ENCODE assay signal across 8 cellular contexts in genomic region chr10:96588060-96588554, GRCh38. TPM values are rescaled to one million over a fixed set of nuclear protein-coding genes. Genes with fewer than 3 reads are reported as not detected.
A peak's percentile ranks its signal among the peaks of the same experiment; 100 is the strongest.
DNase-seq lines count a peak whose midpoint lies in the region; ATAC-seq, FAIRE-seq and TF ChIP-seq lines count a peak whose summit lies in the region.

No MANE protein-coding gene starts in this region.

- H3K9ac ChIP-seq in endothelial cell of umbilical vein (replicated peaks; ENCODE audit: extremely low read depth, insufficient read depth, low read length): peak overlapping the region; percentile 97

- peak overlapping the region; percentile 85 for H3K4me2 ChIP-seq in DOHH2 (ENCODE audit: low read length)
- peak overlapping the region; percentile 98 for H3K4me2 ChIP-seq in endothelial cell of umbilical vein (ENCODE audit: insufficient read depth, low read length)

- ATAC-seq in HG02571 (IDR thresholded peaks at IDR 0.05; ENCODE audit: unreplicated experiment): no peak

- H3K4me3 ChIP-seq in DOHH2 (ENCODE audit: low read length) (peak overlapping the region; percentile 93), endothelial cell of umbilical vein (replicated peaks in 1 of 3; ENCODE audit: insufficient read depth in 1 of 3, low read depth in 1 of 3, low read length in 3 of 3) (peak overlapping the region in 2 of 3 experiments; percentile 24 to 73), retinal pigment epithelial cell (ENCODE audit: low read length) (peak overlapping the region; percentile 63)

- CTCF ChIA-PET in endothelial cell of umbilical vein (lab: Charles Lee): interaction anchor here (1.0 to 1.5 kb wide), 3 partner anchors 22 to 75 kb away, joined by 3 to 7 read pairs (median 4); partner anchors contain the start of gene TLL2

- H4K20me1 ChIP-seq in DOHH2 (ENCODE audit: control insufficient read depth, insufficient read depth, low read depth, low read length) (peaks cover 9% of the 10 kb centered on the region; the same call in 1 of the 2 replicates), endothelial cell of umbilical vein (replicated peaks; ENCODE audit: control insufficient read depth, extremely low read depth, insufficient read depth, low read length) (peaks cover 10% of the 10 kb centered on the region)

- FAIRE-seq in endothelial cell of umbilical vein (lab: Jason Lieb, UNC): no peak

- H3K9me1 ChIP-seq in endothelial cell of umbilical vein (replicated peaks; ENCODE audit: control insufficient read depth, extremely low read depth, insufficient read depth, low read length): no peaks in the 10 kb centered on the region

- no peaks in the 10 kb centered on the region for H3K27me3 ChIP-seq in DOHH2 (ENCODE audit: control insufficient read depth, low read length)
- H3K27me3 ChIP-seq in endothelial cell of umbilical vein (ENCODE audit: control insufficient read depth in 2 of 2, insufficient read depth in 2 of 2, low read length in 2 of 2): no peaks in the 10 kb centered on the region

- H3K9me3 ChIP-seq in DOHH2 (ENCODE audit: control insufficient read depth, insufficient read depth, low read length) (no peaks in the 10 kb centered on the region), KOPT-K1 (ENCODE audit: insufficient read depth, low read length, poor library complexity, severe bottlenecking) (no peaks in the 10 kb centered on the region), endothelial cell of umbilical vein (replicated peaks; ENCODE audit: control insufficient read depth, insufficient read depth, low read length) (no peaks in the 10 kb centered on the region)

- H3K9me2 ChIP-seq in DOHH2 (replicated peaks; ENCODE audit: control insufficient read depth, low read length): no peaks in the 10 kb centered on the region

- peak overlapping the region; percentile 74 for H2AFZ ChIP-seq in endothelial cell of umbilical vein (ENCODE audit: low read depth, low read length)

- TF ChIP-seq POLR2A in endothelial cell of umbilical vein (IDR thresholded peaks at IDR 0.05; ENCODE audit: low read depth, low read length): no peak

- H3K4me1 ChIP-seq in DOHH2 (ENCODE audit: control insufficient read depth, low read length) (peaks cover 46% of the 10 kb centered on the region), endothelial cell of umbilical vein (ENCODE audit: control insufficient read depth, extremely low read depth, insufficient read depth, low read length) (peaks cover 43% of the 10 kb centered on the region)

- H3K27ac ChIP-seq in DOHH2 (ENCODE audit: low read depth, low read length) (peak overlapping the region; percentile 83), KOPT-K1 (ENCODE audit: low read depth, low read length, poor library complexity, severe bottlenecking) (peak overlapping the region; percentile 99), endothelial cell of umbilical vein (ENCODE audit: insufficient read depth, low read depth, low read length) (peak overlapping the region; percentile 98)

- peaks cover 22% of the 10 kb centered on the region for H3K36me3 ChIP-seq in DOHH2 (ENCODE audit: control insufficient read depth, low read length)
- H3K36me3 ChIP-seq in KOPT-K1 (ENCODE audit: insufficient read depth, low read length): peaks cover 4% of the 10 kb centered on the region
- H3K36me3 ChIP-seq in endothelial cell of umbilical vein (ENCODE audit: control insufficient read depth in 2 of 2, extremely low read depth in 1 of 2, insufficient read depth in 2 of 2, low read length in 2 of 2): no peaks in the 10 kb centered on the region

- no TSS peak for BruUV-seq in endothelial cell of umbilical vein (replicated peaks; lab: Mats Ljungman, UMichigan)

- POLR2A ChIA-PET in endothelial cell of umbilical vein (lab: Charles Lee): no interaction called here

- TF ChIP-seq CTCF in DOHH2 (IDR thresholded peaks at IDR 0.05; ENCODE audit: low read depth, low read length, poor library complexity, severe bottlenecking): no peak
- TF ChIP-seq CTCF in endothelial cell of umbilical vein (IDR thresholded peaks at IDR 0.05; ENCODE audit: extremely low read depth in 1 of 2, insufficient read depth in 1 of 2, low read depth in 1 of 2, low read length in 2 of 2): no peak
- TF ChIP-seq CTCF in retinal pigment epithelial cell (conservative IDR thresholded peaks at IDR 0.05; ENCODE audit: low read depth, low read length): no peak

- peaks cover 41% of the 10 kb centered on the region for H3K79me2 ChIP-seq in DOHH2 (ENCODE audit: control insufficient read depth, low read length)
- H3K79me2 ChIP-seq in endothelial cell of umbilical vein (ENCODE audit: control insufficient read depth, insufficient read depth, low read length): peaks cover 35% of the 10 kb centered on the region

- dilution Hi-C loops in endothelial cell of umbilical vein (cut with MboI; ENCODE audit: extremely low pct_ligation_motif_present, low sequenced_read_pairs): no loop called here

- DNase-seq in endothelial cell of umbilical vein (ENCODE audit: low read depth, low spot score) (no peak), retinal pigment epithelial cell (ENCODE audit: low read depth) (no peak), islet precursor cell (no peak), mucosa of gallbladder (ENCODE audit: low spot score) (no peak), 8988T (no peak)

- peaks cover 42% of the 10 kb centered on the region for H3F3A ChIP-seq in DOHH2 (ENCODE audit: control insufficient read depth, insufficient read depth)

- intact Hi-C loops in endothelial cell of umbilical vein (cut with micrococcal nuclease): loop anchor here (10.0 kb wide), 1 partner anchor 543 kb away; the partner anchor contains the start of gene CCNJ

TF ChIP-seq in endothelial cell of umbilical vein, 7 proteins besides CTCF, POLR2A, EP300 and RAD21:
- TF ChIP-seq MAX (IDR thresholded peaks at IDR 0.05; ENCODE audit: insufficient read depth, insufficient read length) (no peak), POLR2AphosphoS5 (IDR thresholded peaks at IDR 0.05; ENCODE audit: insufficient read depth, low read depth, low read length) (no peak), MYC (IDR thresholded peaks at IDR 0.05; ENCODE audit: low read depth, low read length) (no peak), FOS (IDR thresholded peaks at IDR 0.05; ENCODE audit: borderline replicate concordance, insufficient read depth, low read length) (no peak), JUN (IDR thresholded peaks at IDR 0.05; ENCODE audit: borderline replicate concordance, insufficient read depth, insufficient read length, low read depth) (no peak)

RNA-seq across cellular contexts. Expression of gene TM9SF3, which starts 1.3 kb away (rescaled TPM):
- total RNA-seq in endothelial cell of umbilical vein: 142 and 144 TPM in 2 replicates
- 88.6 and 133 TPM in 2 replicates for polyA plus RNA-seq in endothelial cell of umbilical vein
- polyA plus RNA-seq in endothelial cell of umbilical vein (2011; cell fraction: cytosol; rRNA removed): 60.8 and 72.8 TPM in 2 replicates
- polyA plus RNA-seq in endothelial cell of umbilical vein (2011; cell fraction: nucleus; rRNA removed): 43.7 and 70.9 TPM in 2 replicates
- 83.0 and 137 TPM in 2 replicates for polyA plus RNA-seq in endothelial cell of umbilical vein (2012)
- polyA minus RNA-seq in endothelial cell of umbilical vein: 91.4 and 108 TPM in 2 replicates
- 42.2 TPM for polyA minus RNA-seq in endothelial cell of umbilical vein (2011; cell fraction: cytosol; rRNA and poly(A)+ RNA removed)
- polyA minus RNA-seq in endothelial cell of umbilical vein (2011; cell fraction: nucleus; rRNA and poly(A)+ RNA removed): 85.2 and 115 TPM in 2 replicates
- total RNA-seq in mucosa of gallbladder: 263 TPM
